ENCODE assay signal across 8 cellular contexts in genomic region chr1:160098852-160099647, GRCh38. TPM values are rescaled to one million over a fixed set of nuclear protein-coding genes. Genes with fewer than 3 reads are reported as not detected.
DNase-seq lines count a peak whose midpoint lies in the region; ATAC-seq and TF ChIP-seq lines count a peak whose summit lies in the region.

No MANE protein-coding gene starts in this region.

- peak overlapping the region; percentile 47 for H3K9ac ChIP-seq in ES-I3 (ENCODE audit: low read depth, low read length)
- peak overlapping the region; percentile 71 for H3K9ac ChIP-seq in MM.1S (ENCODE audit: low read length)
- no peak overlapping the region for H3K9ac ChIP-seq in neuronal stem cell (ENCODE audit: low read depth, low read length, poor library complexity)

- H3K4me2 ChIP-seq in MM.1S (ENCODE audit: low read depth, low read length) (peak overlapping the region; percentile 96), neuronal stem cell (ENCODE audit: insufficient read depth, low read length, poor library complexity, severe bottlenecking) (peak overlapping the region; percentile 90)

- no peak overlapping the region for H2BK12ac ChIP-seq in neuronal stem cell (ENCODE audit: low read length)

- H3F3A ChIP-seq in MM.1S (ENCODE audit: insufficient read depth, low read length), result peaks cover 7% of the 10 kb centered on the region; the same call in 1 of the 2 replicates

- in situ Hi-C loops in HAP-1 (cut with MboI; ENCODE audit: low sequenced_read_pairs), result no loop called here

- H3K23ac ChIP-seq in neuronal stem cell (ENCODE audit: low read depth, low read length, poor library complexity), result no peak overlapping the region

- H2BK120ac ChIP-seq in neuronal stem cell (ENCODE audit: low read depth, low read length), result no peak overlapping the region

- H4K20me1 ChIP-seq in MM.1S (ENCODE audit: insufficient read depth, low read length), result no peaks in the 10 kb centered on the region

- H3K36me3 ChIP-seq in ES-I3 (ENCODE audit: insufficient read depth, low read length) (no peaks in the 10 kb centered on the region), HAP-1 (replicated peaks) (no peaks in the 10 kb centered on the region), MM.1S (replicated peaks; ENCODE audit: insufficient read depth, low read length) (no peaks in the 10 kb centered on the region), neuronal stem cell (replicated peaks in 1 of 2; ENCODE audit: control insufficient read depth in 2 of 2, insufficient read depth in 2 of 2, low read length in 2 of 2) (peaks cover 0 to 8% of the 10 kb centered on the region in 2 donors)

- H3K4me3 ChIP-seq in HAP-1 (peak overlapping the region; percentile 28), MM.1S (ENCODE audit: low read length) (peak overlapping the region; percentile 74), neuronal stem cell (ENCODE audit: low read length in 2 of 2) (peak overlapping the region; percentile 53 to 75)

- TF ChIP-seq CTCF in MM.1S (IDR thresholded peaks at IDR 0.05; ENCODE audit: low read length) (no peak), foreskin keratinocyte (conservative IDR thresholded peaks at IDR 0.05) (no peak)

- H3K9me3 ChIP-seq in ES-I3 (ENCODE audit: control insufficient read depth, insufficient read depth, low read length), result no peaks in the 10 kb centered on the region
- H3K9me3 ChIP-seq in HAP-1, result no peaks in the 10 kb centered on the region
- H3K9me3 ChIP-seq in MM.1S (replicated peaks; ENCODE audit: insufficient read depth, low read length), result no peaks in the 10 kb centered on the region
- no peaks in the 10 kb centered on the region for H3K9me3 ChIP-seq in neuronal stem cell (replicated peaks in 1 of 2; ENCODE audit: control insufficient read depth in 2 of 2, insufficient read depth in 1 of 2, low read depth in 1 of 2, low read length in 2 of 2)

- peaks cover 23% of the 10 kb centered on the region for H3K79me2 ChIP-seq in MM.1S (ENCODE audit: low read length)

- H3K27ac ChIP-seq in MM.1S (ENCODE audit: low read length) (peak overlapping the region; percentile 34; the same call in 1 of the 2 replicates), foreskin keratinocyte (peak overlapping the region; percentile 66), neuronal stem cell (replicated peaks; ENCODE audit: low read length) (no peak overlapping the region)

- no peaks in the 10 kb centered on the region for H3K27me3 ChIP-seq in HAP-1 (ENCODE audit: low read depth)
- H3K27me3 ChIP-seq in MM.1S (replicated peaks; ENCODE audit: insufficient read depth, low read length), result no peaks in the 10 kb centered on the region
- H3K27me3 ChIP-seq in foreskin keratinocyte, result no peaks in the 10 kb centered on the region
- H3K27me3 ChIP-seq in neuronal stem cell (ENCODE audit: control insufficient read depth in 3 of 3, insufficient read depth in 3 of 3, low read depth in 1 of 3, low read length in 3 of 3), result no peaks in the 10 kb centered on the region

- H4K8ac ChIP-seq in neuronal stem cell (ENCODE audit: low read depth, low read length), result no peak overlapping the region

- no peak overlapping the region for H2AK5ac ChIP-seq in neuronal stem cell (ENCODE audit: low read depth, low read length)

- H2BK5ac ChIP-seq in neuronal stem cell (ENCODE audit: low read length), result no peak overlapping the region

- no peak overlapping the region for H3K14ac ChIP-seq in neuronal stem cell (ENCODE audit: low read length)

- no peak overlapping the region for H3K4ac ChIP-seq in neuronal stem cell (ENCODE audit: low read length)

- no peak overlapping the region for H2BK15ac ChIP-seq in neuronal stem cell (ENCODE audit: low read length)

- peak overlapping the region; percentile 81 for H3K18ac ChIP-seq in neuronal stem cell (ENCODE audit: low read length)

- WGBS in neuronal stem cell (ENCODE audit: extremely low coverage in 2 of 2, insufficient read length in 2 of 2, insufficient replicate concordance in 1 of 2), 2 donors, result no CpG with 5 or more reads among the region's 40 CpGs

- peaks cover 42% of the 10 kb centered on the region for H3K4me1 ChIP-seq in ES-I3 (ENCODE audit: insufficient read depth, low read length)
- H3K4me1 ChIP-seq in HAP-1, result peaks cover 25% of the 10 kb centered on the region
- peaks cover 33% of the 10 kb centered on the region for H3K4me1 ChIP-seq in MM.1S (ENCODE audit: low read length)
- H3K4me1 ChIP-seq in foreskin keratinocyte, result peaks cover 4% of the 10 kb centered on the region
- H3K4me1 ChIP-seq in neuronal stem cell (ENCODE audit: control insufficient read depth in 2 of 2, insufficient read depth in 1 of 2, low read depth in 1 of 2, low read length in 2 of 2), result peaks cover 34 to 55% of the 10 kb centered on the region in 2 donors

- H4K91ac ChIP-seq in neuronal stem cell (ENCODE audit: low read depth, low read length, poor library complexity), result no peak overlapping the region

- peak overlapping the region; percentile 100 for H2AFZ ChIP-seq in MM.1S (ENCODE audit: low read length)
- H2AFZ ChIP-seq in neuronal stem cell (ENCODE audit: low read length), result peak overlapping the region; percentile 94

- H3K9me2 ChIP-seq in MM.1S (replicated peaks; ENCODE audit: insufficient read depth, low read length), result no peaks in the 10 kb centered on the region

- no peaks in the 10 kb centered on the region for H3K79me1 ChIP-seq in neuronal stem cell (ENCODE audit: low read depth, low read length)

- peak; percentile 84 to 98 for DNase-seq in HAP-1 (ENCODE audit: low spot score in 2 of 2)
- peak; percentile 98 for DNase-seq in MM.1S
- DNase-seq in SIG-M5 treated with dmso at 0.1 percent for 504 hours (lab: John Stamatoyannopoulos, UW; ENCODE audit: unreplicated experiment), result peak; percentile 93
- DNase-seq in activated naive CD4-positive, alpha-beta T cell (lab: John Stamatoyannopoulos, UW), result peak; percentile 97 to 100 (median 100)
- DNase-seq in foreskin keratinocyte, result peak; percentile 44 to 73
- peak; percentile 93 for DNase-seq in neuronal stem cell (ENCODE audit: low spot score)
- peak; percentile 90 for DNase-seq in stromal cell of bone marrow (ENCODE audit: low read depth)

- peak; percentile 79 for ATAC-seq in foreskin keratinocyte

RNA-seq across cellular contexts. Expression of gene IGSF8, which starts 0.6 kb away (rescaled TPM):
- total RNA-seq in foreskin keratinocyte, result 25.2 and 28.8 TPM in 2 replicates
- polyA plus RNA-seq in foreskin keratinocyte, result 29.0 and 33.3 TPM in 2 replicates
- 12.3 TPM for polyA plus RNA-seq in neuronal stem cell (2013, experiment 1 of 2)
- polyA plus RNA-seq in neuronal stem cell (2013, experiment 2 of 2), result 12.6 TPM

RNA-seq across cellular contexts. Expression of gene ATP1A2, which starts 16.5 kb away (rescaled TPM):
- total RNA-seq in foreskin keratinocyte, result not detected in 2 replicates
- polyA plus RNA-seq in foreskin keratinocyte, result not detected in 2 replicates
- 56.5 TPM for polyA plus RNA-seq in neuronal stem cell (2013, experiment 1 of 2)
- 57.9 TPM for polyA plus RNA-seq in neuronal stem cell (2013, experiment 2 of 2)

RNA-seq across cellular contexts. Expression of gene KCNJ9, which starts 17.7 kb away (rescaled TPM):
- not detected in 2 replicates for total RNA-seq in foreskin keratinocyte
- polyA plus RNA-seq in foreskin keratinocyte, result not detected in 2 replicates
- 0.01 TPM for polyA plus RNA-seq in neuronal stem cell (2013, experiment 1 of 2)
- polyA plus RNA-seq in neuronal stem cell (2013, experiment 2 of 2), result 0.01 TPM

RNA-seq across cellular contexts. Expression of gene KCNJ10, which starts 29.1 kb away (rescaled TPM):
- total RNA-seq in foreskin keratinocyte, result not detected in 2 replicates
- not detected in 2 replicates for polyA plus RNA-seq in foreskin keratinocyte
- polyA plus RNA-seq in neuronal stem cell (2013, experiment 1 of 2), result 0.08 TPM
- 0.22 TPM for polyA plus RNA-seq in neuronal stem cell (2013, experiment 2 of 2)

RNA-seq across cellular contexts. Expression of gene ATP1A4, which starts 52.4 kb away (rescaled TPM):
- total RNA-seq in foreskin keratinocyte, result not detected in 2 replicates
- polyA plus RNA-seq in foreskin keratinocyte, result not detected in 2 replicates
- polyA plus RNA-seq in neuronal stem cell (2013, experiment 1 of 2), result 0.77 TPM
- 0.72 TPM for polyA plus RNA-seq in neuronal stem cell (2013, experiment 2 of 2)
